1 cellular context compared by ENCODE assay signal in the genomic region with DNA sequence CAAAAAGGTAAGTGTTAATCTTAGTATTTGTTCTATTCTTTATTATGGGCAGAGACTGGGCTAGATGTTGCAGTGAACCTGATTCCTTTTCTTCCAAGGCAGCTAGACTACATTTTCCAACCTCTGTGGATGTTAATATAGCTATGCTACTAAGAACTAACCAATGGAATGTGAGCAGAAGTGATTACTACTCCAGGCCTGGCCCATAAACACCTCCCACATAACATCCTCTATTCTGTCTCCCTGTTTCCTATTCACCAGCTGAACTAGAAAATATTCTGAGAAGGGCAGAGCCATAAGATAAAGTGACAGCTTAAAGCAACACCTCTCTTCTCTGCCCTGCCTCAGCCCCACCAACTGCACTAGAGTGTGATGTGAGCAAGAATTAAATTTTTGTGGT.
TF ChIP-seq lines count a peak whose summit lies in the region.

No MANE protein-coding gene starts in this region.

TF ChIP-seq in SK-N-SH treated with all-trans-retinoic acid at 6 μM for 48 hours, 23 proteins besides CTCF, POLR2A, EP300 and RAD21 (continued from another document):
- no peak for TF ChIP-seq POU6F1 (CRISPR knock-in tag; IDR thresholded peaks at IDR 0.05; ENCODE audit: borderline replicate concordance, low read depth)
- TF ChIP-seq, protein P1, sequence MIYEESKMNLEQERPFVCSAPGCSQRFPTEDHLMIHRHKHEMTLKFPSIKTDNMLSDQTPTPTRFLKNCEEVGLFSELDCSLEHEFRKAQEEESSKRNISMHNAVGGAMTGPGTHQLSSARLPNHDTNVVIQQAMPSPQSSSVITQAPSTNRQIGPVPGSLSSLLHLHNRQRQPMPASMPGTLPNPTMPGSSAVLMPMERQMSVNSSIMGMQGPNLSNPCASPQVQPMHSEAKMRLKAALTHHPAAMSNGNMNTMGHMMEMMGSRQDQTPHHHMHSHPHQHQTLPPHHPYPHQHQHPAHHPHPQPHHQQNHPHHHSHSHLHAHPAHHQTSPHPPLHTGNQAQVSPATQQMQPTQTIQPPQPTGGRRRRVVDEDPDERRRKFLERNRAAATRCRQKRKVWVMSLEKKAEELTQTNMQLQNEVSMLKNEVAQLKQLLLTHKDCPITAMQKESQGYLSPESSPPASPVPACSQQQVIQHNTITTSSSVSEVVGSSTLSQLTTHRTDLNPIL (CRISPR knock-in tag; IDR thresholded peaks at IDR 0.05; ENCODE audit: low read depth), result no peak
- TF ChIP-seq BACH2 (CRISPR knock-in tag; IDR thresholded peaks at IDR 0.05; ENCODE audit: borderline replicate concordance), result no peak
- no peak for TF ChIP-seq TSHZ2 (CRISPR knock-in tag; IDR thresholded peaks at IDR 0.05)
- no peak for TF ChIP-seq PATZ1 (CRISPR knock-in tag; IDR thresholded peaks at IDR 0.05; ENCODE audit: borderline replicate concordance)
- no peak for TF ChIP-seq ZFP30 (CRISPR knock-in tag; IDR thresholded peaks at IDR 0.05)
- TF ChIP-seq ISL1 (CRISPR knock-in tag; IDR thresholded peaks at IDR 0.05), result no peak
- no peak for TF ChIP-seq ESRRG (CRISPR knock-in tag; IDR thresholded peaks at IDR 0.05)
- no peak for TF ChIP-seq GLIS3 (CRISPR knock-in tag; IDR thresholded peaks at IDR 0.05)
- no peak for TF ChIP-seq ARNTL (CRISPR knock-in tag; IDR thresholded peaks at IDR 0.05; ENCODE audit: borderline replicate concordance, low read depth)
- TF ChIP-seq CSDC2 (CRISPR knock-in tag; IDR thresholded peaks at IDR 0.05), result no peak
- no peak for TF ChIP-seq ZNF8 (CRISPR knock-in tag; IDR thresholded peaks at IDR 0.05)
- no peak for TF ChIP-seq ZNF565 (CRISPR knock-in tag; conservative IDR thresholded peaks at IDR 0.05; ENCODE audit: low read depth)
